ENCODE assay signal across 17 cellular contexts in the genomic region with DNA sequence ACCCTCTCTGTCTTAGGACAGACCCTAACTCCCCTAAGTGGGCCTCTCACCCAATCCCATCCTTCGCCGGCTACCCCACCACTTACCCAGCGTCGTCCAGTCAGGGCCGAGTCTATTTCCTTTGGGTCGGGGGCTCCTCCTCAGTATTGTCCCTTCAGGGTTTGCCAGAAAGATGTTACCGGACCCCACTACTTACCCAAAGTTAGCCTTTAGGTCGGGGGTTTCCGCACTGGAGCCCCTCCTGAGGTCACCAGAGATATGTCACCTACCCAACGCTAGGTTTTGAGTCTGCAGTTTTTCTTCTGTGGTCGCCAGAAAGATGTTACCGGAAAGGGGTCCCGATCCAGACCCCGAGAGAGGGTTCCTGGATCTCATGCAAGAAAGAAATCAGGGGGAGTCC. TPM values are rescaled to one million over a fixed set of nuclear protein-coding genes. Genes with fewer than 3 reads are reported as not detected.
DNase-seq lines count a peak whose midpoint lies in the region; ATAC-seq and TF ChIP-seq lines count a peak whose summit lies in the region.
"Had no signal": no experiment of that assay in that cellular context is flagged by ENCODE, and none has a peak within 500 bp of the region (broad histone marks: within the 10 kb centered on the region; RNA-seq: fewer than 3 reads in every experiment).

No MANE protein-coding gene starts in this region.

- no peak overlapping the region for H3K14ac ChIP-seq in trophoblast cell (ENCODE audit: low read length)

- TF ChIP-seq CTCF in KMS-11 (conservative IDR thresholded peaks at IDR 0.05; ENCODE audit: low read depth, low read length) (no peak), chondrocyte (IDR thresholded peaks at IDR 0.05) (no peak), glutamatergic neuron (IDR thresholded peaks at IDR 0.05; ENCODE audit: partially characterized antibody, unreplicated experiment) (no peak), nephron progenitor cell (IDR thresholded peaks at IDR 0.05) (no peak)

- H2AK5ac ChIP-seq in trophoblast cell (ENCODE audit: low read length) = no peak overlapping the region

- H4K91ac ChIP-seq in trophoblast cell (ENCODE audit: low read depth, low read length) = peak overlapping the region; percentile 8

- H3K4me3 Mint-ChIP-seq in chondrocyte (ENCODE audit: unreplicated experiment) (no peak overlapping the region), glutamatergic neuron (ENCODE audit: unreplicated experiment) (no peak overlapping the region), nephron progenitor cell (no peak overlapping the region)
- H3K4me3 Mint-ChIP-seq: activated T-cell treated with anti-CD3 and anti-CD28 coated beads, Interleukin-2, amount 50 U/mL, for 4 hours; T-helper 2 cell treated with Interferon-gamma antibody and Interleukin-4, amounts not matched to agents 5 μg/mL and 100 μg/mL, for 36 hours had no signal

- H3K79me2 ChIP-seq in KMS-11 (ENCODE audit: insufficient read depth, low read depth) (no peaks in the 10 kb centered on the region), trophoblast cell (ENCODE audit: control insufficient read depth, insufficient read depth, low read length, poor library complexity) (peaks cover 6% of the 10 kb centered on the region)

- ATAC-seq in GM21529 (IDR thresholded peaks at IDR 0.05; ENCODE audit: unreplicated experiment) = no peak
- ATAC-seq: activated T-cell treated with anti-CD3 and anti-CD28 coated beads, Interleukin-2, amount 50 U/mL, for 4 hours had no signal

- no peak overlapping the region for H3K4me3 ChIP-seq in BLaER1 treated with 17β-estradiol and CSF1 and Interleukin-3, amounts not matched to agents 10 nM and 100 nM
- H3K4me3 ChIP-seq in KMS-11 (IDR thresholded peaks at IDR 0.05; ENCODE audit: insufficient read depth, low read depth, low read length) (no peak overlapping the region), trophoblast cell (ENCODE audit: low read depth, low read length) (no peak overlapping the region)
- H3K4me3 ChIP-seq: coronary artery, mucosa of descending colon, thoracic aorta had no signal

- no peak overlapping the region for H4K8ac ChIP-seq in trophoblast cell (ENCODE audit: low read depth, low read length)

- H3K27me3 Mint-ChIP-seq in chondrocyte (ENCODE audit: low read depth) (no peaks in the 10 kb centered on the region), glutamatergic neuron (ENCODE audit: unreplicated experiment) (peaks cover 3% of the 10 kb centered on the region), nephron progenitor cell (ENCODE audit: low read depth, poor library complexity) (peaks cover 11% of the 10 kb centered on the region)

- no peak overlapping the region for H3K4ac ChIP-seq in trophoblast cell (ENCODE audit: low read depth, low read length)

- no peaks in the 10 kb centered on the region for H3K9me3 ChIP-seq in BLaER1 treated with 17β-estradiol and CSF1 and Interleukin-3, amounts not matched to agents 10 nM and 100 nM (replicated peaks in 1 of 11)
- peaks cover 3% of the 10 kb centered on the region for H3K9me3 ChIP-seq in trophoblast cell (ENCODE audit: insufficient read depth, low read depth, low read length)
- H3K9me3 ChIP-seq: mucosa of descending colon, thoracic aorta had no signal

- no CpG with 5 or more reads among the region's 14 CpGs for WGBS in trophoblast cell (ENCODE audit: extremely low coverage, insufficient coverage, insufficient read length)

- peak overlapping the region; percentile 53 to 90 (median 76) for H3K4me2 ChIP-seq in BLaER1 treated with 17β-estradiol and CSF1 and Interleukin-3, amounts not matched to agents 10 nM and 100 nM
- H3K4me2 ChIP-seq in KMS-11 (peak overlapping the region; percentile 79; the same call in 1 of the 2 replicates), trophoblast cell (ENCODE audit: low read length) (no peak overlapping the region)

- no peak overlapping the region for H4K12ac ChIP-seq in trophoblast cell (ENCODE audit: low read depth, low read length)

- peaks cover 10% of the 10 kb centered on the region for H3K79me1 ChIP-seq in trophoblast cell (ENCODE audit: low read length)

- peaks cover 33% of the 10 kb centered on the region for H3K4me1 Mint-ChIP-seq in chondrocyte (ENCODE audit: low read depth)
- H3K4me1 Mint-ChIP-seq in glutamatergic neuron (ENCODE audit: low read depth, unreplicated experiment) = no peaks in the 10 kb centered on the region
- peaks cover 59% of the 10 kb centered on the region for H3K4me1 Mint-ChIP-seq in nephron progenitor cell

- peak overlapping the region in 9 of 11 experiments; percentile 20 to 62 (median 48); a peak in 7 of 22 replicates for H3K9ac ChIP-seq in BLaER1 treated with 17β-estradiol and CSF1 and Interleukin-3, amounts not matched to agents 10 nM and 100 nM
- H3K9ac ChIP-seq in KMS-11 = no peak overlapping the region
- H3K9ac ChIP-seq in trophoblast cell (ENCODE audit: low read length) = no peak overlapping the region

- H2BK5ac ChIP-seq in trophoblast cell (ENCODE audit: low read depth, low read length, poor library complexity) = no peak overlapping the region

- H2BK120ac ChIP-seq in trophoblast cell (ENCODE audit: insufficient read depth, low read length, poor library complexity) = no peak overlapping the region

- H3K9me3 Mint-ChIP-seq in chondrocyte (ENCODE audit: low read depth) (no peaks in the 10 kb centered on the region), glutamatergic neuron (ENCODE audit: unreplicated experiment) (peaks cover 6% of the 10 kb centered on the region), nephron progenitor cell (peaks cover 3% of the 10 kb centered on the region)
- H3K9me3 Mint-ChIP-seq: activated T-cell treated with anti-CD3 and anti-CD28 coated beads, Interleukin-2, amount 50 U/mL, for 4 hours; T-helper 2 cell treated with Interferon-gamma antibody and Interleukin-4, amounts not matched to agents 5 μg/mL and 100 μg/mL, for 36 hours had no signal

- H2BK12ac ChIP-seq in trophoblast cell (ENCODE audit: low read length) = peak overlapping the region; percentile 3

- DNase-seq in chondrocyte (ENCODE audit: low spot score) (peak; percentile 29), trophoblast cell (no peak), glutamatergic neuron (no peak), nephron progenitor cell (no peak), globus pallidus (ENCODE audit: low spot score) (no peak)
- DNase-seq: activated T-cell treated with anti-CD3 and anti-CD28 coated beads, Interleukin-2, amount 50 U/mL, for 4 hours; kidney; NCI-H2081 treated with DMSO at 0.1 percent for 48 hours; SHP77 had no signal

- peaks cover 78 to 89% (median 82%) of the 10 kb centered on the region in 10 experiments for H3K4me1 ChIP-seq in BLaER1 treated with 17β-estradiol and CSF1 and Interleukin-3, amounts not matched to agents 10 nM and 100 nM
- peaks cover 14% of the 10 kb centered on the region for H3K4me1 ChIP-seq in KMS-11 (ENCODE audit: low read depth, poor library complexity, severe bottlenecking)
- peaks cover 7 to 16% of the 10 kb centered on the region in 2 experiments for H3K4me1 ChIP-seq in trophoblast cell (ENCODE audit: control insufficient read depth in 1 of 2, insufficient read depth in 2 of 2, low read length in 2 of 2)

- no peak overlapping the region for H3K27ac Mint-ChIP-seq in chondrocyte (ENCODE audit: unreplicated experiment)
- no peak overlapping the region for H3K27ac Mint-ChIP-seq in glutamatergic neuron (ENCODE audit: unreplicated experiment)
- no peak overlapping the region for H3K27ac Mint-ChIP-seq in nephron progenitor cell

- H2AFZ ChIP-seq in KMS-11 (ENCODE audit: low read depth) (no peak overlapping the region), trophoblast cell (ENCODE audit: insufficient read depth, low read length, poor library complexity) (no peak overlapping the region)

- H3K36me3 Mint-ChIP-seq in chondrocyte (ENCODE audit: low read depth) (no peaks in the 10 kb centered on the region), glutamatergic neuron (ENCODE audit: unreplicated experiment) (no peaks in the 10 kb centered on the region), nephron progenitor cell (ENCODE audit: low read depth) (no peaks in the 10 kb centered on the region)

- H4K20me1 ChIP-seq in BLaER1 treated with 17β-estradiol and CSF1 and Interleukin-3, amounts not matched to agents 10 nM and 100 nM = no peaks in the 10 kb centered on the region
- H4K20me1 ChIP-seq in KMS-11 (ENCODE audit: insufficient read depth) = no peaks in the 10 kb centered on the region

- no peaks in the 10 kb centered on the region for H3K27me3 ChIP-seq in BLaER1 treated with 17β-estradiol and CSF1 and Interleukin-3, amounts not matched to agents 10 nM and 100 nM
- H3K27me3 ChIP-seq in KMS-11 (ENCODE audit: insufficient read depth, low read depth) (peaks cover 60% of the 10 kb centered on the region), trophoblast cell (ENCODE audit: insufficient read depth, low read length) (no peaks in the 10 kb centered on the region)

- H3K18ac ChIP-seq in trophoblast cell (ENCODE audit: low read length) = no peak overlapping the region

- peak overlapping the region in 10 of 11 experiments; percentile 54 to 75 (median 66); a peak in 19 of 22 replicates for H3K27ac ChIP-seq in BLaER1 treated with 17β-estradiol and CSF1 and Interleukin-3, amounts not matched to agents 10 nM and 100 nM
- H3K27ac ChIP-seq in KMS-11 (no peak overlapping the region), trophoblast cell (ENCODE audit: low read depth, low read length) (no peak overlapping the region)
- H3K27ac ChIP-seq: epithelial cell of prostate, thoracic aorta had no signal

- no peak overlapping the region for H3K23ac ChIP-seq in trophoblast cell (ENCODE audit: low read length)

- no peaks in the 10 kb centered on the region for H3K36me3 ChIP-seq in BLaER1 treated with 17β-estradiol and CSF1 and Interleukin-3, amounts not matched to agents 10 nM and 100 nM
- H3K36me3 ChIP-seq in KMS-11 (ENCODE audit: insufficient read depth) = no peaks in the 10 kb centered on the region
- no peaks in the 10 kb centered on the region for H3K36me3 ChIP-seq in trophoblast cell (ENCODE audit: control insufficient read depth in 1 of 2, insufficient read depth in 2 of 2, low read length in 2 of 2)
- H3K36me3 ChIP-seq: thoracic aorta had no signal

RNA-seq across cellular contexts. Expression of a gene that starts 17.9 kb away (rescaled TPM):
- total RNA-seq in chondrocyte (37.0 to 39.1 TPM (median 37.2 TPM) in 3 replicates), glutamatergic neuron (ENCODE audit: unreplicated experiment) (418 TPM)
- polyA plus RNA-seq in trophoblast cell (2013) = 18.4 and 19.5 TPM in 2 replicates

RNA-seq across cellular contexts. Expression of a gene that starts 30.8 kb away (rescaled TPM):
- total RNA-seq in chondrocyte (377 to 394 TPM (median 392 TPM) in 3 replicates), glutamatergic neuron (ENCODE audit: unreplicated experiment) (0.93 TPM)
- 267 and 298 TPM in 2 replicates for polyA plus RNA-seq in trophoblast cell (2013)

RNA-seq across cellular contexts. Expression of a gene that starts 37.6 kb away (rescaled TPM):
- total RNA-seq in chondrocyte (1.0 to 3.3 TPM (median 1.6 TPM) in 3 replicates), glutamatergic neuron (ENCODE audit: unreplicated experiment) (2.6 TPM)
- polyA plus RNA-seq in trophoblast cell (2013) = 84.5 and 88.4 TPM in 2 replicates

RNA-seq across cellular contexts. Expression of a gene that starts 42.6 kb away (rescaled TPM):
- 0.56 to 0.92 TPM (median 0.85 TPM) in 3 replicates for total RNA-seq in chondrocyte
- polyA plus RNA-seq in trophoblast cell (2013) = 44.7 and 45.2 TPM in 2 replicates
- total RNA-seq in glutamatergic neuron (ENCODE audit: unreplicated experiment) = not detected

RNA-seq across cellular contexts. Expression of a gene that starts 43.8 kb away (rescaled TPM):
- 100 to 109 TPM (median 107 TPM) in 3 replicates for total RNA-seq in chondrocyte
- polyA plus RNA-seq in trophoblast cell (2013) = 165 and 166 TPM in 2 replicates
- total RNA-seq in glutamatergic neuron (ENCODE audit: unreplicated experiment) = 2.5 TPM

Comparison
In these comparisons a context has a peak if more than half of its experiments do, and no peak if none do; other contexts are left out.
1. H3K27ac ChIP-seq: peak in BLaER1 treated with 17β-estradiol and CSF1 and Interleukin-3, amounts not matched to agents 10 nM and 100 nM (10 of 11); none in KMS-11 (single experiment) and trophoblast cell (single experiment).
2. H3K9ac ChIP-seq: peak in BLaER1 treated with 17β-estradiol and CSF1 and Interleukin-3, amounts not matched to agents 10 nM and 100 nM (9 of 11); none in KMS-11 (single experiment) and trophoblast cell (single experiment).
3. RNA of a gene that starts 17.9 kb away (total RNA-seq): 418 TPM in glutamatergic neuron (single experiment); 37.0 to 39.1 TPM in chondrocyte; every median in the first group is over 10 times any median in the second.
4. RNA of a gene that starts 30.8 kb away (total RNA-seq): 377 to 394 TPM in chondrocyte; 0.93 TPM in glutamatergic neuron (single experiment); every median in the first group is over 100 times any median in the second.